ENCODE assay signal across 34 cellular contexts in genomic region chr2:168436840-168437239, GRCh38.
"Had no signal": no experiment of that assay in that cellular context is flagged by ENCODE, and none has a peak within 500 bp of the region (broad histone marks: within the 10 kb centered on the region; RNA-seq: fewer than 3 reads in every experiment).

No MANE protein-coding gene starts in this region.

- H3K27ac Mint-ChIP-seq: activated CD4-positive, alpha-beta T cell treated with anti-CD3 and anti-CD28 coated beads for 36 hours; activated CD4-positive, alpha-beta T cell treated with anti-CD3 and anti-CD28 coated beads, Interleukin-2, amount 10 ng/mL, durations not matched to agents 7 days and 5 days; activated CD8-positive, alpha-beta T cell treated with anti-CD3 and anti-CD28 coated beads, Interleukin-2, amount 10 ng/mL, durations not matched to agents 7 days and 5 days; activated naive CD8-positive, alpha-beta T cell treated with anti-CD3 and anti-CD28 coated beads for 36 hours; activated T-cell treated with anti-CD3 and anti-CD28 coated beads, Interleukin-2, amount 50 U/mL, for 24 hours; activated T-helper 2 cell treated with anti-CD3 and anti-CD28 coated beads, Interferon-gamma antibody, Interleukin-2, Interleukin-4, amounts not matched to agents 10 μg/mL and 5 μg/mL and 100 μg/mL, durations not matched to agents 14 hours and 24 hours and 36 hours; T-helper 1 cell treated with Interleukin-12 subunit alpha and Interleukin-12 subunit beta and Interleukin-4 antibody, amounts not matched to agents 30 μg/mL and 1 μg/mL, for 36 hours; T-helper 2 cell treated with Interferon-gamma antibody and Interleukin-4, amounts not matched to agents 5 μg/mL and 100 μg/mL, for 36 hours; WTC11 had no signal

- H3K9me3 Mint-ChIP-seq: activated naive CD8-positive, alpha-beta T cell treated with anti-CD3 and anti-CD28 coated beads for 36 hours; activated T-cell treated with anti-CD3 and anti-CD28 coated beads, Interleukin-2, amount 50 U/mL, for 24 hours; activated T-helper 2 cell treated with anti-CD3 and anti-CD28 coated beads, Interferon-gamma antibody, Interleukin-2, Interleukin-4, amounts not matched to agents 10 μg/mL and 5 μg/mL and 100 μg/mL, durations not matched to agents 14 hours and 24 hours and 36 hours; T-helper 1 cell treated with Interleukin-12 subunit alpha and Interleukin-12 subunit beta and Interleukin-4 antibody, amounts not matched to agents 30 μg/mL and 1 μg/mL, for 36 hours; T-helper 2 cell treated with Interferon-gamma antibody and Interleukin-4, amounts not matched to agents 5 μg/mL and 100 μg/mL, for 36 hours; WTC11 had no signal

- H3K4me3 ChIP-seq: body of pancreas, breast epithelium, Peyer's patch, SJSA1 had no signal

- FAIRE-seq: astrocyte, TTC549 had no signal

- H3K27ac ChIP-seq: body of pancreas, breast epithelium, Peyer's patch, SJSA1 had no signal

- H3K4me1 ChIP-seq: body of pancreas, breast epithelium, Peyer's patch had no signal

- DNase-seq: activated CD4-positive, alpha-beta T cell treated with anti-CD3 and anti-CD28 coated beads for 36 hours; activated CD4-positive, alpha-beta T cell treated with anti-CD3 and anti-CD28 coated beads, Interleukin-2, amount 10 ng/mL, durations not matched to agents 7 days and 5 days; activated CD4-positive, alpha-beta T cell treated with anti-CD3 and anti-CD28 coated beads, Interleukin-2, amount 50 U/mL, for 48 hours; activated CD8-positive, alpha-beta T cell treated with anti-CD3 and anti-CD28 coated beads, Interleukin-2, amount 10 ng/mL, durations not matched to agents 7 days and 5 days; activated gamma-delta T cell; activated naive CD4-positive, alpha-beta T cell treated with Interleukin-2 at 50 U/mL for 16 hours; activated naive CD8-positive, alpha-beta T cell treated with anti-CD3 and anti-CD28 coated beads for 36 hours; activated T-cell treated with anti-CD3 and anti-CD28 coated beads, Interleukin-2, amount 50 U/mL, for 24 hours; body of pancreas; NCI-H1092 treated with DMSO at 0.1 percent for 48 hours; NCI-H1417; NCI-H146; NCI-H187; NCI-H2029 treated with DMSO at 0.1 percent for 48 hours; NCI-H2107; NCI-H2171; NCI-H446; NCI-H510A treated with DMSO at 0.1 percent for 48 hours; NCI-H526 treated with DMSO at 0.1 percent for 48 hours; NCI-H774; PC-3; Peyer's patch; RPMI8226; SHP77 treated with DMSO at 0.1 percent for 48 hours; SK-N-SH had no signal

- H3K27me3 Mint-ChIP-seq: activated CD4-positive, alpha-beta T cell treated with anti-CD3 and anti-CD28 coated beads for 36 hours; activated CD4-positive, alpha-beta T cell treated with anti-CD3 and anti-CD28 coated beads, Interleukin-2, amount 10 ng/mL, durations not matched to agents 7 days and 5 days; activated naive CD8-positive, alpha-beta T cell treated with anti-CD3 and anti-CD28 coated beads for 36 hours; activated T-cell treated with anti-CD3 and anti-CD28 coated beads, Interleukin-2, amount 50 U/mL, for 24 hours had no signal

- ATAC-seq: activated CD4-positive, alpha-beta T cell treated with anti-CD3 and anti-CD28 coated beads for 36 hours; activated CD4-positive, CD25-positive, alpha-beta regulatory T cell treated with anti-CD3 and anti-CD28 coated beads, Interleukin-2, amount 50 U/mL, for 24 hours; activated CD8-positive, alpha-beta T cell treated with anti-CD3 and anti-CD28 coated beads, Interleukin-2, amount 10 ng/mL, durations not matched to agents 7 days and 5 days; body of pancreas; PC-3; WTC11 had no signal

- H3K27me3 ChIP-seq: body of pancreas, breast epithelium, Peyer's patch, SJSA1 had no signal

- H3K9ac ChIP-seq: SK-N-SH had no signal

- H3K9me3 ChIP-seq: body of pancreas, breast epithelium, Peyer's patch, SJSA1, SK-N-SH had no signal

- H3K4me3 Mint-ChIP-seq: activated CD4-positive, alpha-beta T cell treated with anti-CD3 and anti-CD28 coated beads for 36 hours; activated CD4-positive, alpha-beta T cell treated with anti-CD3 and anti-CD28 coated beads, Interleukin-2, amount 10 ng/mL, durations not matched to agents 7 days and 5 days; activated CD8-positive, alpha-beta T cell treated with anti-CD3 and anti-CD28 coated beads, Interleukin-2, amount 10 ng/mL, durations not matched to agents 7 days and 5 days; activated naive CD8-positive, alpha-beta T cell treated with anti-CD3 and anti-CD28 coated beads for 36 hours; activated T-cell treated with anti-CD3 and anti-CD28 coated beads, Interleukin-2, amount 50 U/mL, for 24 hours; T-helper 1 cell treated with Interleukin-12 subunit alpha and Interleukin-12 subunit beta and Interleukin-4 antibody, amounts not matched to agents 30 μg/mL and 1 μg/mL, for 36 hours; T-helper 2 cell treated with Interferon-gamma antibody and Interleukin-4, amounts not matched to agents 5 μg/mL and 100 μg/mL, for 36 hours; WTC11 had no signal

- H3K36me3 Mint-ChIP-seq: activated naive CD8-positive, alpha-beta T cell treated with anti-CD3 and anti-CD28 coated beads for 36 hours; WTC11 had no signal

- H3K36me3 ChIP-seq: breast epithelium, Peyer's patch, SJSA1 had no signal
